ENCODE assay signal across 9 cellular contexts in the genomic region with DNA sequence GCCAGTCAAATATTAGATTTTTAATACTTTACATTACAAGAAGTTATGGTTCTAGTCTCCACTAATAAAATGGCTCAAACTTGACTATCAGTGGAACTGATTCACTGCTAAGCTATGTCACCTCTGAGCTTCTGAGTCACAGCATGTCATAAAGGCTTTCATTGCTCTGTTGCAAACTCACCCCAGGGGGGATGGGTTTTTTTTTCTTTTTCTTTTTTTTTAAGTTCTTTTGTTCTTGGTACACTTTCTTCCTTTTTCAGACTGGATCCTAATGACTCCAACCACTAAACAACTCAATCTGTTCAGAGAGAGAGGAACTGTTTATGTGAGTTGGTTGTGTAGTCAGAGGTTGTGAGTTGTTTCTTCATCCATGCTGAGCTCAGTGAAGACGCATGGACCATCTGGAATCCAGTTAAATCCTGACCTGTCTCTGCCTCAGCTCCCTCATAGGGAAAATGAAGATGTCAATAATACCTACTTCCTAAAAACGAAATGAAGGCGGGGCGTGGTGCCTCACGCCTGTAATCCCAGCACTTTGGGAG. TPM values are rescaled to one million over a fixed set of nuclear protein-coding genes. Genes with fewer than 3 reads are reported as not detected.
DNase-seq lines count a peak whose midpoint lies in the region; ATAC-seq and TF ChIP-seq lines count a peak whose summit lies in the region.
"Had no signal": no experiment of that assay in that cellular context is flagged by ENCODE, and none has a peak within 500 bp of the region (broad histone marks: within the 10 kb centered on the region; RNA-seq: fewer than 3 reads in every experiment).

No MANE protein-coding gene starts in this region.

- intact Hi-C loops in A673 (cut with micrococcal nuclease; ENCODE audit: unreplicated experiment) (no loop called here), IMR-90 (cut with micrococcal nuclease) (no loop called here), colonic mucosa (cut with DNase I) (no loop called here)

- TF ChIP-seq CTCF in A673 (conservative IDR thresholded peaks at IDR 0.05; ENCODE audit: low read depth, low read length) (no peak), IMR-90 (conservative IDR thresholded peaks at IDR 0.05; ENCODE audit: low read depth, low read length) (no peak), colonic mucosa (IDR thresholded peaks at IDR 0.05) (no peak), mesothelial cell of epicardium (IDR thresholded peaks at IDR 0.05; ENCODE audit: unreplicated experiment) (no peak), GM20000 (IDR thresholded peaks at IDR 0.05; ENCODE audit: extremely low read depth, missing control alignments) (no peak)

- H3K4me2 ChIP-seq in IMR-90 (ENCODE audit: low read depth, low read length): peak overlapping the region; percentile 56; the same call in 1 of the 2 replicates

- peak overlapping the region; percentile 82 for H3K27ac Mint-ChIP-seq in mesothelial cell of epicardium

- POLR2A ChIA-PET in A673 (lab: Charles Lee; ENCODE audit: low non-redundant PET): no interaction called here
- POLR2A ChIA-PET in IMR-90 (lab: Charles Lee; ENCODE audit: unreplicated experiment): interaction anchor here (0.6 to 1.3 kb wide), 6 partner anchors 10 to 35 kb away, joined by 3 to 11 read pairs (median 3); a partner anchor contains a TSS

- WGBS in IMR-90 (ENCODE audit: extremely low coverage in 2 of 2, insufficient read length in 1 of 2), 2 experiments: no CpG with 5 or more reads among the region's 5 CpGs

- CTCF ChIA-PET in A673 (lab: Charles Lee): interaction anchor here (1.2 kb wide), 1 partner anchor 11 kb away, joined by 5 read pairs; a partner anchor contains a TSS
- CTCF ChIA-PET in IMR-90 (lab: Yijun Ruan, JAX): interaction anchor here (0.6 to 5.5 kb wide), 4 partner anchors 11 to 153 kb away, joined by 3 to 21 read pairs (median 4); a partner anchor contains a TSS

- no peak overlapping the region; the same call in 1 of the 2 replicates for H4K5ac ChIP-seq in IMR-90 (ENCODE audit: low read depth, low read length)

- H3K18ac ChIP-seq in IMR-90 (ENCODE audit: low read depth, low read length): peak overlapping the region; percentile 99

- peak overlapping the region; percentile 88; the same call in 1 of the 2 replicates for H3K23ac ChIP-seq in IMR-90 (ENCODE audit: low read depth, low read length)

- peak overlapping the region; percentile 85 for H3K56ac ChIP-seq in IMR-90 (ENCODE audit: extremely low read depth, insufficient read depth, low read length)

- ATAC-seq in IMR-90 (ENCODE audit: low read depth): peak; percentile 55

- peak overlapping the region; percentile 100 for H2BK5ac ChIP-seq in IMR-90 (ENCODE audit: low read depth, low read length, poor library complexity, severe bottlenecking)

- H3K36me3 ChIP-seq in A673 (ENCODE audit: insufficient read depth, low read length, poor library complexity, severe bottlenecking) (no peaks in the 10 kb centered on the region), IMR-90 (ENCODE audit: control insufficient read depth, insufficient read depth, low read length) (peaks cover 14% of the 10 kb centered on the region), colonic mucosa (no peaks in the 10 kb centered on the region)

- H3K4me3 ChIP-seq in A673 (ENCODE audit: low read depth, low read length, poor library complexity, severe bottlenecking): no peak overlapping the region
- H3K4me3 ChIP-seq in IMR-90 (ENCODE audit: insufficient read depth, low read depth, low read length): no peak overlapping the region
- H3K4me3 ChIP-seq in colonic mucosa: no peak overlapping the region

- peak overlapping the region; percentile 95 for H2BK20ac ChIP-seq in IMR-90 (ENCODE audit: low read depth, low read length)

- no peak for TF ChIP-seq RAD21 in IMR-90 (IDR thresholded peaks at IDR 0.05; ENCODE audit: low read length)

- peak overlapping the region; percentile 55 for H2AK5ac ChIP-seq in IMR-90 (ENCODE audit: low read depth, low read length)

- peaks cover 35% of the 10 kb centered on the region for H3K4me1 Mint-ChIP-seq in mesothelial cell of epicardium

- peaks cover 24% of the 10 kb centered on the region for H3K9me1 ChIP-seq in IMR-90 (ENCODE audit: insufficient read depth, low read length)

- peak overlapping the region; percentile 8; the same call in 1 of the 2 replicates for H3K9ac ChIP-seq in IMR-90 (ENCODE audit: low read depth, low read length)
- peak overlapping the region in 1 of 2 donors; percentile 34 for H3K9ac ChIP-seq in colonic mucosa (ENCODE audit: low read depth in 2 of 2, low read length in 2 of 2)

- 0 out of 2 replicates have a peak, but pooled peaks have one; percentile 26 for TF ChIP-seq POLR2A in IMR-90 (IDR thresholded peaks at IDR 0.05; ENCODE audit: low read depth, low read length)

- H2BK15ac ChIP-seq in IMR-90 (ENCODE audit: low read depth, low read length): peak overlapping the region; percentile 77; the same call in 2 of the 3 replicates

- H3K9me3 ChIP-seq in A673 (ENCODE audit: low read depth, low read length, poor library complexity, severe bottlenecking) (no peaks in the 10 kb centered on the region), IMR-90 (ENCODE audit: control insufficient read depth, insufficient read depth, low read length) (no peaks in the 10 kb centered on the region), colonic mucosa (no peaks in the 10 kb centered on the region)

- DNase-seq in A673 (ENCODE audit: low spot score): peak; percentile 85
- DNase-seq in IMR-90: peak; percentile 97
- no peak for DNase-seq in colonic mucosa
- no peak for DNase-seq in mesothelial cell of epicardium (ENCODE audit: low spot score in 2 of 2, unreplicated experiment in 2 of 2)
- DNase-seq in GM20000 (ENCODE audit: low spot score): no peak
- no peak for DNase-seq in NCI-H1436 (lab: John Stamatoyannopoulos, UW)
- no peak for DNase-seq in GF-D8 (lab: John Stamatoyannopoulos, UW)
- no peak for DNase-seq in cerebellar nuclear complex (lab: John Stamatoyannopoulos, UW)
- DNase-seq: NCI-H2227 treated with DMSO at 0.1 percent for 48 hours had no signal

- H3K27me3 ChIP-seq in A673 (replicated peaks; ENCODE audit: insufficient read depth, low read depth, low read length, poor library complexity): no peaks in the 10 kb centered on the region
- no peaks in the 10 kb centered on the region for H3K27me3 ChIP-seq in IMR-90 (ENCODE audit: control insufficient read depth, insufficient read depth, low read length)
- H3K27me3 ChIP-seq in colonic mucosa: no peaks in the 10 kb centered on the region

- peaks cover 4% of the 10 kb centered on the region; the same call in 1 of the 2 replicates for H4K20me1 ChIP-seq in IMR-90 (ENCODE audit: insufficient read depth, low read length)

- peak overlapping the region; percentile 93; the same call in 1 of the 2 replicates for H3K14ac ChIP-seq in IMR-90 (replicated peaks; ENCODE audit: low read depth, low read length)

- in situ Hi-C loops in IMR-90 (cut with MboI; ENCODE audit: low sequenced_read_pairs): no loop called here

- peak overlapping the region; percentile 93 to 96; a peak in 3 of 4 replicates for H4K8ac ChIP-seq in IMR-90 (ENCODE audit: low read depth in 2 of 2, low read length in 2 of 2)

- peak overlapping the region; percentile 99 for H2BK120ac ChIP-seq in IMR-90 (ENCODE audit: low read depth, low read length)

- dilution Hi-C loops in IMR-90 (cut with HindIII; ENCODE audit: low sequenced_read_pairs, unreplicated experiment): no loop called here

- H3K79me1 ChIP-seq in IMR-90 (ENCODE audit: low read depth in 1 of 2, low read length in 2 of 2): peaks cover 9 to 51% of the 10 kb centered on the region in 2 experiments

- BruUV-seq in A673 (replicated peaks; lab: Mats Ljungman, UMichigan) (no TSS peak), IMR-90 (replicated peaks; lab: Mats Ljungman, UMichigan) (no TSS peak)

- H3K9me3 Mint-ChIP-seq in mesothelial cell of epicardium: peaks cover 3% of the 10 kb centered on the region

- no peak overlapping the region for H3K4me3 Mint-ChIP-seq in mesothelial cell of epicardium

- H3K4me1 ChIP-seq in A673 (ENCODE audit: insufficient read depth, low read length, poor library complexity, severe bottlenecking) (peaks cover 8% of the 10 kb centered on the region), IMR-90 (ENCODE audit: control insufficient read depth, insufficient read depth, low read length) (peaks cover 37% of the 10 kb centered on the region), colonic mucosa (peaks cover 14% of the 10 kb centered on the region)

- no peaks in the 10 kb centered on the region for H3K27me3 Mint-ChIP-seq in mesothelial cell of epicardium (ENCODE audit: low read depth)

- H2AK9ac ChIP-seq in IMR-90 (replicated peaks; ENCODE audit: low read depth, low read length, poor library complexity): peak overlapping the region; percentile 88

- H2AFZ ChIP-seq in IMR-90 (replicated peaks; ENCODE audit: low read length, poor library complexity): no peak overlapping the region

- peak overlapping the region; percentile 97 for H4K91ac ChIP-seq in IMR-90 (ENCODE audit: insufficient read depth, low read depth, low read length)

- H3K36me3 Mint-ChIP-seq in mesothelial cell of epicardium: peaks cover 2% of the 10 kb centered on the region

- peak overlapping the region; percentile 96 for H3K4ac ChIP-seq in IMR-90 (ENCODE audit: low read depth, low read length)

- H3K27ac ChIP-seq in A673 (ENCODE audit: low read depth, low read length, poor library complexity, severe bottlenecking) (peak overlapping the region; percentile 40), IMR-90 (ENCODE audit: insufficient read depth, low read length) (peak overlapping the region; percentile 99), colonic mucosa (peak overlapping the region; percentile 68)

TF ChIP-seq in IMR-90, 13 proteins besides CTCF, POLR2A, EP300 and RAD21 (continues in another document):
- TF ChIP-seq SMC3 (IDR thresholded peaks at IDR 0.05; ENCODE audit: low read depth, low read length) (0 out of 2 replicates have a peak, but pooled peaks have one; percentile 12), RCOR1 (IDR thresholded peaks at IDR 0.05; ENCODE audit: insufficient replicate concordance, low read length) (peak; percentile 25), NFE2L2 (IDR thresholded peaks at IDR 0.05; ENCODE audit: low read depth, low read length) (peak; percentile 48), BHLHE40 (IDR thresholded peaks at IDR 0.05; ENCODE audit: low read depth, low read length) (no peak), CHD1 (IDR thresholded peaks at IDR 0.05; ENCODE audit: low read depth, low read length) (no peak)

RNA-seq across cellular contexts. Expression of a gene that starts 11.0 kb away (rescaled TPM):
- total RNA-seq in A673 (2021) (15.9 and 24.2 TPM in 2 replicates), IMR-90 (2012; rRNA removed) (281 and 332 TPM in 2 replicates), colonic mucosa (10 to 100 TPM; 88.1 to 90.9 TPM), mesothelial cell of epicardium (53.3 to 58.5 TPM (median 56.0 TPM) in 3 replicates)
- polyA plus RNA-seq in IMR-90 (2012; rRNA removed): 197 and 221 TPM in 2 replicates
- 72.0 and 103 TPM in 2 replicates for polyA plus RNA-seq in IMR-90 (2012; cell fraction: cytosol; rRNA removed)
- 86.1 and 277 TPM in 2 replicates for polyA plus RNA-seq in IMR-90 (2012; cell fraction: nucleus; rRNA removed; ENCODE audit: low replicate concordance)

RNA-seq across cellular contexts. Expression of a gene that starts 25.2 kb away (rescaled TPM):
- total RNA-seq in A673 (2021) (67.9 and 68.5 TPM in 2 replicates), IMR-90 (2012; rRNA removed) (23.5 and 30.8 TPM in 2 replicates), colonic mucosa (10 to 100 TPM; 11.3 to 30.0 TPM), mesothelial cell of epicardium (6.0 to 6.3 TPM (median 6.0 TPM) in 3 replicates)
- 13.8 and 15.7 TPM in 2 replicates for polyA plus RNA-seq in IMR-90 (2012; rRNA removed)
- 2.4 and 3.8 TPM in 2 replicates for polyA plus RNA-seq in IMR-90 (2012; cell fraction: cytosol; rRNA removed)
- 1.1 and 5.1 TPM in 2 replicates for polyA plus RNA-seq in IMR-90 (2012; cell fraction: nucleus; rRNA removed; ENCODE audit: low replicate concordance)

Comparison
In these comparisons a context has a peak if more than half of its experiments do, and no peak if none do; other contexts are left out.
1. DNase-seq: peak in A673 (single experiment) and IMR-90 (single experiment); none in colonic mucosa (single experiment), mesothelial cell of epicardium (0 of 2), GM20000 (single experiment), NCI-H1436 (single experiment), GF-D8 (single experiment) and cerebellar nuclear complex (0 of 2).
2. H3K27ac ChIP-seq: peak in every context shown above with its lines; median percentile 99 in IMR-90; 68 in colonic mucosa; 40 in A673.